13 cellular contexts compared by ENCODE assay signal in genomic region chr16:75380870-75381269, GRCh38. TPM values are rescaled to one million over a fixed set of nuclear protein-coding genes. Genes with fewer than 3 reads are reported as not detected.
DNase-seq lines count a peak whose midpoint lies in the region; ATAC-seq, FAIRE-seq and TF ChIP-seq lines count a peak whose summit lies in the region.
"Had no signal": no experiment of that assay in that cellular context is flagged by ENCODE, and none has a peak within 500 bp of the region (broad histone marks: within the 10 kb centered on the region; RNA-seq: fewer than 3 reads in every experiment).

No MANE protein-coding gene starts in this region.

- no peaks in the 10 kb centered on the region for H4K20me1 ChIP-seq in GM12878 (ENCODE audit: control insufficient read depth, insufficient read depth)

- no peak for FAIRE-seq in GM12878 (lab: Jason Lieb, UNC)
- FAIRE-seq: islet of Langerhans had no signal

- CTCF ChIA-PET in CD4-positive, alpha-beta T cell (lab: Charles Lee), result interaction anchor here (0.5 to 4.7 kb wide), 7 partner anchors 10 to 257 kb away, joined by 3 to 16 read pairs (median 4); no protein-coding TSS in a partner anchor
- CTCF ChIA-PET in GM12878 (lab: Yijun Ruan, JAX), result interaction anchor here (1.2 to 12.2 kb wide), 10 partner anchors 9 to 180 kb away, joined by 3 to 243 read pairs (median 6); partner anchors contain the start of gene CFDP1

- H3K4me1 ChIP-seq in GM12878 (ENCODE audit: control insufficient read depth, insufficient read depth, low read length), result peaks cover 38% of the 10 kb centered on the region
- peaks cover 6% of the 10 kb centered on the region for H3K4me1 ChIP-seq in mesenchymal stem cell (ENCODE audit: control insufficient read depth, insufficient read depth, low read depth, low read length)

- H3K4me3 ChIP-seq in GM12878, result no peak overlapping the region
- no peak overlapping the region for H3K4me3 ChIP-seq in mesenchymal stem cell (ENCODE audit: insufficient read depth in 1 of 2, low read depth in 1 of 2, low read length in 2 of 2)

- POLR2A ChIA-PET in CD4-positive, alpha-beta T cell (lab: Charles Lee), result interaction anchor here (0.6 to 1.7 kb wide), 8 partner anchors 21 to 414 kb away, joined by 3 to 11 read pairs (median 6); partner anchors contain the start of genes CFDP1, KARS1 and TERF2IP
- POLR2A ChIA-PET in GM12878 (lab: Charles Lee), result interaction anchor here (1.0 to 1.9 kb wide), 3 partner anchors 60 to 135 kb away, joined by 4 to 13 read pairs (median 9); no protein-coding TSS in a partner anchor

- peaks cover 61% of the 10 kb centered on the region for H3K4me1 Mint-ChIP-seq in CD4-positive, alpha-beta T cell (ENCODE audit: low read depth)

- no peak for ATAC-seq in CD4-positive, alpha-beta T cell (ENCODE audit: poor library complexity)
- ATAC-seq in GM12878 (no peak), HG03342 (IDR thresholded peaks at IDR 0.05; ENCODE audit: unreplicated experiment) (no peak), HG03520 (IDR thresholded peaks at IDR 0.05; ENCODE audit: unreplicated experiment) (no peak), GM21447 (IDR thresholded peaks at IDR 0.05; ENCODE audit: unreplicated experiment) (no peak)
- ATAC-seq: foreskin keratinocyte had no signal

- no peak overlapping the region for H2BK15ac ChIP-seq in mesenchymal stem cell (ENCODE audit: low read depth, poor library complexity, severe bottlenecking)

- no peak overlapping the region for H4K8ac ChIP-seq in mesenchymal stem cell (ENCODE audit: low read length)

- H3K18ac ChIP-seq in mesenchymal stem cell (ENCODE audit: low read depth in 1 of 2, low read length in 2 of 2), result no peak overlapping the region

- TF ChIP-seq CTCF in CD4-positive, alpha-beta T cell (IDR thresholded peaks at IDR 0.05), result no peak
- TF ChIP-seq CTCF in GM12878 (IDR thresholded peaks at IDR 0.05 in 2 of 3, conservative IDR thresholded peaks at IDR 0.05 in 1 of 3; ENCODE audit: control insufficient read depth in 2 of 3, extremely low read depth in 1 of 3, insufficient read depth in 1 of 3, low read depth in 3 of 3, low read length in 3 of 3), result no peak

- no peaks in the 10 kb centered on the region for H3K9me3 Mint-ChIP-seq in CD4-positive, alpha-beta T cell

- peaks cover 19% of the 10 kb centered on the region for H3K36me3 Mint-ChIP-seq in CD4-positive, alpha-beta T cell (ENCODE audit: low read depth)

- H2AFZ ChIP-seq in GM12878 (ENCODE audit: control insufficient read depth, low read depth, low read length) (no peak overlapping the region), mesenchymal stem cell (ENCODE audit: low read depth, low read length) (no peak overlapping the region)

- H3K4me2 ChIP-seq in GM12878 (ENCODE audit: control insufficient read depth, insufficient read depth) (peak overlapping the region; percentile 71; the same call in 1 of the 2 replicates), mesenchymal stem cell (ENCODE audit: low read length, poor library complexity, severe bottlenecking) (no peak overlapping the region)

- H3K27ac ChIP-seq in CD4-positive, alpha-beta T cell (ENCODE audit: low read depth, low read length), result no peak overlapping the region
- no peak overlapping the region for H3K27ac ChIP-seq in GM12878 (ENCODE audit: control insufficient read depth, insufficient read depth)
- H3K27ac ChIP-seq in mesenchymal stem cell (ENCODE audit: low read length, poor library complexity, severe bottlenecking), result no peak overlapping the region
- H3K27ac ChIP-seq: foreskin keratinocyte, VCaP had no signal

- H2AK5ac ChIP-seq in mesenchymal stem cell (ENCODE audit: low read length, severe bottlenecking), result no peak overlapping the region

- in situ Hi-C loops in GM12878 (cut with MboI), result no loop called here

- H2BK12ac ChIP-seq in mesenchymal stem cell (ENCODE audit: low read length in 2 of 2), result no peak overlapping the region

- H3K79me1 ChIP-seq in mesenchymal stem cell (replicated peaks; ENCODE audit: low read length, poor library complexity, severe bottlenecking), result peaks cover 13% of the 10 kb centered on the region

- H3K27me3 Mint-ChIP-seq in CD4-positive, alpha-beta T cell, result no peaks in the 10 kb centered on the region

- RAD21 ChIA-PET in GM12878 (lab: Charles Lee; ENCODE audit: unreplicated experiment), result interaction anchor here (0.8 to 10.8 kb wide), 18 partner anchors 9 to 518 kb away, joined by 3 to 150 read pairs (median 4); no protein-coding TSS in a partner anchor

- TF ChIP-seq POLR2A in GM12878 (IDR thresholded peaks at IDR 0.05; ENCODE audit: low read depth, low read length), result no peak

- no peaks in the 10 kb centered on the region for H3K9me3 ChIP-seq in CD4-positive, alpha-beta T cell (ENCODE audit: control insufficient read depth, low read length)
- H3K9me3 ChIP-seq in GM12878 (replicated peaks; ENCODE audit: control insufficient read depth, insufficient read depth, low read length) (no peaks in the 10 kb centered on the region), mesenchymal stem cell (ENCODE audit: control insufficient read depth, low read length) (no peaks in the 10 kb centered on the region)

- no peak overlapping the region for H3K4ac ChIP-seq in mesenchymal stem cell (ENCODE audit: low read depth in 1 of 2, low read length in 2 of 2)

- H4K91ac ChIP-seq in mesenchymal stem cell (ENCODE audit: low read length), result no peak overlapping the region

- no TSS peak for BruUV-seq in GM12878 (replicated peaks; lab: Mats Ljungman, UMichigan)

- no peak overlapping the region for H3K14ac ChIP-seq in mesenchymal stem cell (ENCODE audit: low read length in 2 of 2)

- H2BK120ac ChIP-seq in mesenchymal stem cell (ENCODE audit: low read depth, low read length), result no peak overlapping the region

- no peak for DNase-seq in CD4-positive, alpha-beta T cell
- DNase-seq in HS-5 (ENCODE audit: low read depth) (peak; percentile 72), GM12878 (ENCODE audit: low read depth, low spot score) (no peak), mesenchymal stem cell (peak; percentile 55)
- DNase-seq: DMS153, foreskin keratinocyte, NCI-H1092, NCI-H345 had no signal

- TF ChIP-seq EP300 in GM12878 (IDR thresholded peaks at IDR 0.05; ENCODE audit: borderline replicate concordance in 1 of 2, control insufficient read depth in 1 of 2, low read depth in 2 of 2, low read length in 2 of 2), result no peak

- H3K27ac Mint-ChIP-seq in CD4-positive, alpha-beta T cell, result peak overlapping the region; percentile 57

- no peak overlapping the region for H2BK5ac ChIP-seq in mesenchymal stem cell (ENCODE audit: low read depth, low read length, poor library complexity, severe bottlenecking)

- no peak for TF ChIP-seq RAD21 in GM12878 (IDR thresholded peaks at IDR 0.05; ENCODE audit: insufficient read depth, low read depth, low read length)

- H3K27me3 ChIP-seq in CD4-positive, alpha-beta T cell (ENCODE audit: control insufficient read depth, insufficient read depth, low read length), result no peaks in the 10 kb centered on the region
- no peaks in the 10 kb centered on the region for H3K27me3 ChIP-seq in GM12878 (replicated peaks in 1 of 2; ENCODE audit: control insufficient read depth in 2 of 2, insufficient read depth in 2 of 2, low read length in 1 of 2)
- no peaks in the 10 kb centered on the region for H3K27me3 ChIP-seq in mesenchymal stem cell (ENCODE audit: control insufficient read depth in 1 of 2, insufficient read depth in 1 of 2, low read length in 2 of 2)
- H3K27me3 ChIP-seq: foreskin keratinocyte had no signal

- no peak overlapping the region for H3K23ac ChIP-seq in mesenchymal stem cell (ENCODE audit: low read length in 2 of 2)

- H3K9ac ChIP-seq in GM12878 (ENCODE audit: control insufficient read depth, insufficient read depth, low read length) (no peak overlapping the region), mesenchymal stem cell (ENCODE audit: low read length) (peak overlapping the region; percentile 52)

- H3K4me3 Mint-ChIP-seq in CD4-positive, alpha-beta T cell, result peak overlapping the region; percentile 78

- SMC1A ChIA-PET in GM12878 (lab: Charles Lee; ENCODE audit: uncharacterized antibody, unreplicated experiment), result interaction anchor here (0.6 to 7.2 kb wide), 15 partner anchors 9 to 181 kb away, joined by 3 to 91 read pairs (median 4); no protein-coding TSS in a partner anchor

- WGBS in GM12878 (ENCODE audit: insufficient coverage, insufficient replicate concordance, low lambda C conversion rate, missing lambda C conversion rate), result 50% methylated on average over 2 of the region's 2 CpGs
- no CpG with 5 or more reads among the region's 2 CpGs for WGBS in mesenchymal stem cell

- H3K36me3 ChIP-seq in GM12878 (ENCODE audit: control insufficient read depth in 2 of 2, insufficient read depth in 2 of 2, low read length in 1 of 2) (peaks cover 0 to 1% of the 10 kb centered on the region in 2 experiments; a peak in 1 of 4 replicates), mesenchymal stem cell (ENCODE audit: control insufficient read depth in 1 of 2, insufficient read depth in 2 of 2, low read depth in 1 of 2, low read length in 2 of 2) (peaks cover 0 to 28% of the 10 kb centered on the region in 2 experiments)

- intact Hi-C loops in CD4-positive, alpha-beta T cell (cut with DNase I, micrococcal nuclease), result loop anchor here (10.0 kb wide), 2 partner anchors 56 to 384 kb away; no protein-coding TSS in a partner anchor
- intact Hi-C loops in GM12878 (cut with micrococcal nuclease; ENCODE audit: unreplicated experiment), result loop anchor here (1.0 kb wide), 1 partner anchor 61 kb away; no protein-coding TSS in a partner anchor

- H3K79me2 ChIP-seq in GM12878 (ENCODE audit: control insufficient read depth, insufficient read depth, low read length), result no peaks in the 10 kb centered on the region

TF ChIP-seq in GM12878, 131 proteins besides CTCF, POLR2A, EP300 and RAD21 (continues in another document):
- no peak for TF ChIP-seq TCF12 (IDR thresholded peaks at IDR 0.05; ENCODE audit: low read depth, low read length)

RNA-seq across cellular contexts. Expression of gene CFDP1, which starts 52.4 kb away (rescaled TPM):
- total RNA-seq in CD4-positive, alpha-beta T cell, result 10 to 100 TPM; 23.0 to 25.5 TPM
- 113 and 119 TPM in 2 replicates for total RNA-seq in GM12878 (2013; cell fraction: nucleolus; rRNA removed)
- total RNA-seq in GM12878 (2014; rRNA removed), result 22.3 TPM in 2 replicates
- 58.3 and 61.4 TPM in 2 replicates for total RNA-seq in GM12878 (2014; rRNA removed; fragmentation: Illumina TruSeq; extraction: Trizol)
- total RNA-seq in GM12878 (2021), result 25.5 and 29.4 TPM in 2 replicates
- 48.3 TPM for polyA plus RNA-seq in GM12878 (2011; ENCODE audit: low read depth)
- 34.6 and 58.3 TPM in 2 replicates for polyA plus RNA-seq in GM12878 (2011; rRNA removed)
- 14.3 and 15.0 TPM in 2 replicates for polyA plus RNA-seq in GM12878 (2011; cell fraction: cytosol; rRNA removed)
- polyA plus RNA-seq in GM12878 (2011; cell fraction: nucleus; rRNA removed), result 11.2 and 13.5 TPM in 2 replicates
- 44.4 and 47.5 TPM in 2 replicates for polyA plus RNA-seq in GM12878 (2012)
- polyA plus RNA-seq in GM12878 (2014; fragmentation: Illumina TruSeq; extraction: Trizol), result 64.8 and 82.1 TPM in 2 replicates
- polyA plus RNA-seq in GM12878 (2014; fragmentation: Nextera tagmentation; extraction: Ambion mirVana), result 10 to 100 TPM; 36.6 to 60.8 TPM
- polyA plus RNA-seq in GM12878 (2014; rRNA removed), result 25.6 and 34.5 TPM in 2 replicates
- 10 to 100 TPM; 36.7 to 39.0 TPM for polyA plus RNA-seq in GM12878 (2016; fragmentation: Nextera tagmentation; extraction: Ambion mirVana)
- 11.7 and 15.1 TPM in 2 replicates for polyA minus RNA-seq in GM12878 (2011; rRNA and poly(A)+ RNA removed)
- 6.1 and 8.6 TPM in 2 replicates for polyA minus RNA-seq in GM12878 (2011; cell fraction: cytosol; rRNA and poly(A)+ RNA removed)
- 8.9 and 19.1 TPM in 2 replicates for polyA minus RNA-seq in GM12878 (2011; cell fraction: nucleus; rRNA and poly(A)+ RNA removed)
- polyA plus RNA-seq in mesenchymal stem cell (2013, experiment 1 of 2), result 112 TPM
- polyA plus RNA-seq in mesenchymal stem cell (2013, experiment 2 of 2), result 112 TPM

Comparison
In these comparisons a context has a peak if more than half of its experiments do, and no peak if none do; other contexts are left out.
1. DNase-seq: peak in HS-5 (single experiment) and mesenchymal stem cell (single experiment); none in CD4-positive, alpha-beta T cell (0 of 10) and GM12878 (single experiment).